34 cellular contexts compared by ENCODE assay signal in the genomic region with DNA sequence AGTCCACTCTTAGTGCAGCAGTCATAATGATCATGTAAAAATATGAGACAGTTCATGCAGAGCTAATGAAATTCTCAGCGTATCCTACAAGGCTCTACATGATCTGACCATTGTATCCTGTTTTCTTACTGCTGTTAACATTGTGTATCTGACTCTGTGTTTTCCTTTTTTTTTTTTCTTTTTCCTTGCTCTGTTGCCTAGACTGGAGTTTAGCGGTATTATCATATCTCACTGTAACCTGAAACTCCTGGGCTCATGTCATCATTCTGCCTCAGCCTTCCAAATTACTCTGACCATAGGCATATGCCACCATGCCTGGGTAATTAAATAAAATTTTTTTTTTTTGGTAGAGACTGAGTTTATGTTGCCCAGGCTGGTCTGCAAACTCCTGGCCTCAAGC. TPM values are rescaled to one million over a fixed set of nuclear protein-coding genes. Genes with fewer than 3 reads are reported as not detected.
"Had no signal": no experiment of that assay in that cellular context is flagged by ENCODE, and none has a peak within 500 bp of the region (broad histone marks: within the 10 kb centered on the region; RNA-seq: fewer than 3 reads in every experiment).

No MANE protein-coding gene starts in this region.

- H3K4me3 Mint-ChIP-seq: dendritic cell treated with granulocyte-macrophage colony-stimulating factor and Interleukin-4, amounts not matched to agents 40 ng/mL and 50 ng/mL, for 4 days; immature natural killer cell; naive thymus-derived CD4-positive, alpha-beta T cell; neural crest cell; stimulated activated memory B cell treated with anti-CD40 and anti-IgM and Interleukin-4, amounts not matched to agents 10 μg/mL and 1 μg/mL and 100 μg/mL, for 72 hours had no signal

- H3K27ac ChIP-seq: body of pancreas, cardiac muscle cell, left ventricle myocardium inferior, stomach, suprapubic skin, tibial nerve, VCaP had no signal

- H3K36me3 ChIP-seq: cardiac muscle cell, left ventricle myocardium inferior had no signal

- H3K9me3 Mint-ChIP-seq: dendritic cell treated with granulocyte-macrophage colony-stimulating factor and Interleukin-4, amounts not matched to agents 40 ng/mL and 50 ng/mL, for 4 days; immature natural killer cell; naive thymus-derived CD4-positive, alpha-beta T cell; neural crest cell; stimulated activated memory B cell treated with anti-CD40 and anti-IgM and Interleukin-4, amounts not matched to agents 10 μg/mL and 1 μg/mL and 100 μg/mL, for 72 hours had no signal

- H3K27ac Mint-ChIP-seq: dendritic cell treated with granulocyte-macrophage colony-stimulating factor and Interleukin-4, amounts not matched to agents 40 ng/mL and 50 ng/mL, for 4 days; stimulated activated memory B cell treated with anti-CD40 and anti-IgM and Interleukin-4, amounts not matched to agents 10 μg/mL and 1 μg/mL and 100 μg/mL, for 72 hours had no signal

- H3K4me1 Mint-ChIP-seq: neural crest cell had no signal

- ATAC-seq: body of pancreas; naive thymus-derived CD4-positive, alpha-beta T cell; sciatic nerve; stimulated activated memory B cell treated with anti-CD40 and anti-IgM and Interleukin-4, amounts not matched to agents 10 μg/mL and 1 μg/mL and 100 μg/mL, for 72 hours had no signal

- H3K4me3 ChIP-seq: body of pancreas, cardiac muscle cell, left ventricle myocardium inferior, stomach, suprapubic skin, tibial nerve had no signal

- DNase-seq: activated CD4-positive, alpha-beta T cell treated with anti-CD3 and anti-CD28 coated beads, Interleukin-2, amount 50 U/mL, for 1 hour; activated CD4-positive, CD25-positive, alpha-beta regulatory T cell treated with anti-CD3 and anti-CD28 coated beads, Interleukin-2, amount 50 U/mL, for 72 hours; activated naive CD4-positive, alpha-beta T cell treated with anti-CD3 and anti-CD28 coated beads, Interleukin-2, amount 50 U/mL, for 16 hours; activated T-cell treated with anti-CD3 and anti-CD28 coated beads, Interleukin-2, amount 50 U/mL, for 48 hours; anterior cingulate cortex; body of pancreas; effector CD4-positive, alpha-beta T cell; erythroblast; foreskin fibroblast; immature natural killer cell; kidney glomerular epithelial cell; left ventricle myocardium inferior; naive thymus-derived CD4-positive, alpha-beta T cell; occipital lobe; posterior cingulate gyrus; small intestine; stimulated activated CD4-positive, alpha-beta T cell treated with anti-CD3 and anti-CD28 coated beads, Interleukin-2, amount 100 ng/mL, for 24 hours; stomach had no signal

- H3K27me3 Mint-ChIP-seq: dendritic cell treated with granulocyte-macrophage colony-stimulating factor and Interleukin-4, amounts not matched to agents 40 ng/mL and 50 ng/mL, for 4 days; naive thymus-derived CD4-positive, alpha-beta T cell; stimulated activated memory B cell treated with anti-CD40 and anti-IgM and Interleukin-4, amounts not matched to agents 10 μg/mL and 1 μg/mL and 100 μg/mL, for 72 hours had no signal

- H3K9me3 ChIP-seq: body of pancreas, left ventricle myocardium inferior, stomach, suprapubic skin, tibial nerve had no signal

- H3K27me3 ChIP-seq: body of pancreas, cardiac muscle cell, stomach, suprapubic skin, tibial nerve had no signal

- FAIRE-seq: endometrium, small intestine had no signal

- H3K4me1 ChIP-seq: body of pancreas, left ventricle myocardium inferior, tibial nerve had no signal

RNA-seq across cellular contexts. Expression of gene DPEP2NB, which starts 19.5 kb away (rescaled TPM):
- total RNA-seq: activated CD8-positive, alpha-beta memory T cell treated with anti-CD3 and anti-CD28 coated beads for 36 hours; body of pancreas; cardiac muscle cell; chondrocyte; fibroblast of lung; glomerular endothelial cell; left ventricle myocardium inferior; naive thymus-derived CD4-positive, alpha-beta T cell; neural crest cell; occipital lobe; renal cortical epithelial cell; sciatic nerve; stomach; suprapubic skin; T-helper 2 cell treated with Interferon-gamma antibody and Interleukin-4, amounts not matched to agents 100 ng/mL and 5 ng/mL, for 36 hours; tibial nerve; urinary bladder had no signal
- polyA plus RNA-seq: cardiac muscle cell; fibroblast of lung; immature natural killer cell; naive thymus-derived CD4-positive, alpha-beta T cell; small intestine; stomach; urinary bladder had no signal

RNA-seq across cellular contexts. Expression of gene DPEP2, which starts 35.9 kb away (rescaled TPM):
- total RNA-seq: cardiac muscle cell, chondrocyte, fibroblast of lung, neural crest cell, occipital lobe, renal cortical epithelial cell had no signal
- polyA plus RNA-seq: cardiac muscle cell, fibroblast of lung had no signal
